ENCODE assay signal across 11 cellular contexts in the genomic region with DNA sequence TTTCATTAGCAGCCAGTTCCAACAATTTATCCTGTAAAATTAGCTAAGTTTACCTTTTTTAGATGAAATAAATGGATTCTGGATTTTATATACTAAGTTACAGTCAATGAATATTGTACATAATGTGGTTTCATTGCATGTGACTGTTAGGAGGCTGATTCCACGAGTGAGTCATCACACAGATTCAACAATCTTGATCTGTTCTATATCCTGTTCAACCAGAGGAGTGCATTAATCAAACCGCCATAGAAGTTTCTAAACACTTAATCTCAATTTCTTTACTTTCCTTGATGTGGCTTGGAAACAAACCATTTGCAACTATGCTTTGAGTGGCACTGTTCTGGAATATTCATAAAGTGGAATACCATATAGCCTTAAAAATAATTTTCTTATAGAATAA. TPM values are rescaled to one million over a fixed set of nuclear protein-coding genes. Genes with fewer than 3 reads are reported as not detected.
A peak's percentile ranks its signal among the peaks of the same experiment; 100 is the strongest.
DNase-seq lines count a peak whose midpoint lies in the region; ATAC-seq and TF ChIP-seq lines count a peak whose summit lies in the region.
"Had no signal": no experiment of that assay in that cellular context is flagged by ENCODE, and none has a peak within 500 bp of the region (broad histone marks: within the 10 kb centered on the region; RNA-seq: fewer than 3 reads in every experiment).

No MANE protein-coding gene starts in this region.

- H3K9me3 Mint-ChIP-seq in activated naive CD8-positive, alpha-beta T cell treated with anti-CD3 and anti-CD28 coated beads, Interleukin-2, amount 10 ng/mL, durations not matched to agents 7 days and 5 days: no peaks in the 10 kb centered on the region
- H3K9me3 Mint-ChIP-seq in activated naive CD8-positive, alpha-beta T cell treated with anti-CD3 and anti-CD28 coated beads for 36 hours: no peaks in the 10 kb centered on the region
- H3K9me3 Mint-ChIP-seq in type B pancreatic cell: no peaks in the 10 kb centered on the region
- H3K9me3 Mint-ChIP-seq: activated naive CD4-positive, alpha-beta T cell treated with anti-CD3 and anti-CD28 coated beads, Interleukin-2, amount 50 U/mL, for 24 hours had no signal

- no peak for TF ChIP-seq CTCF in type B pancreatic cell (conservative IDR thresholded peaks at IDR 0.05)

- ATAC-seq in activated naive CD8-positive, alpha-beta T cell treated with anti-CD3 and anti-CD28 coated beads, Interleukin-2, amount 10 ng/mL, durations not matched to agents 7 days and 5 days (ENCODE audit: low read depth): peak; percentile 67
- ATAC-seq in esophagus mucosa: peak; percentile 98
- no peak for ATAC-seq in HG02763 (IDR thresholded peaks at IDR 0.05; ENCODE audit: unreplicated experiment)
- no peak for ATAC-seq in HG02973 (IDR thresholded peaks at IDR 0.05; ENCODE audit: unreplicated experiment)

- H3K27ac Mint-ChIP-seq in activated naive CD8-positive, alpha-beta T cell treated with anti-CD3 and anti-CD28 coated beads, Interleukin-2, amount 10 ng/mL, durations not matched to agents 7 days and 5 days: no peak overlapping the region
- no peak overlapping the region for H3K27ac Mint-ChIP-seq in activated naive CD8-positive, alpha-beta T cell treated with anti-CD3 and anti-CD28 coated beads for 36 hours
- H3K27ac Mint-ChIP-seq in type B pancreatic cell: peak overlapping the region; percentile 27
- H3K27ac Mint-ChIP-seq: activated naive CD4-positive, alpha-beta T cell treated with anti-CD3 and anti-CD28 coated beads, Interleukin-2, amount 50 U/mL, for 24 hours had no signal

- H3K27me3 Mint-ChIP-seq in activated naive CD8-positive, alpha-beta T cell treated with anti-CD3 and anti-CD28 coated beads, Interleukin-2, amount 10 ng/mL, durations not matched to agents 7 days and 5 days: no peaks in the 10 kb centered on the region
- H3K27me3 Mint-ChIP-seq in activated naive CD8-positive, alpha-beta T cell treated with anti-CD3 and anti-CD28 coated beads for 36 hours: no peaks in the 10 kb centered on the region
- H3K27me3 Mint-ChIP-seq in type B pancreatic cell: no peaks in the 10 kb centered on the region
- H3K27me3 Mint-ChIP-seq: activated naive CD4-positive, alpha-beta T cell treated with anti-CD3 and anti-CD28 coated beads, Interleukin-2, amount 50 U/mL, for 24 hours had no signal

- no peak overlapping the region for H3K4me3 Mint-ChIP-seq in activated naive CD8-positive, alpha-beta T cell treated with anti-CD3 and anti-CD28 coated beads, Interleukin-2, amount 10 ng/mL, durations not matched to agents 7 days and 5 days
- no peak overlapping the region for H3K4me3 Mint-ChIP-seq in activated naive CD8-positive, alpha-beta T cell treated with anti-CD3 and anti-CD28 coated beads for 36 hours
- no peak overlapping the region for H3K4me3 Mint-ChIP-seq in type B pancreatic cell
- H3K4me3 Mint-ChIP-seq: activated naive CD4-positive, alpha-beta T cell treated with anti-CD3 and anti-CD28 coated beads, Interleukin-2, amount 50 U/mL, for 24 hours had no signal

- POLR2A ChIA-PET in activated naive CD8-positive, alpha-beta T cell treated with anti-CD3 and anti-CD28 coated beads, Interleukin-2, amount 10 ng/mL, durations not matched to agents 7 days and 5 days (lab: Charles Lee): no interaction called here

- no peak for DNase-seq in activated naive CD8-positive, alpha-beta T cell treated with anti-CD3 and anti-CD28 coated beads, Interleukin-2, amount 10 ng/mL, durations not matched to agents 7 days and 5 days
- no peak for DNase-seq in activated naive CD8-positive, alpha-beta T cell treated with anti-CD3 and anti-CD28 coated beads for 36 hours
- DNase-seq in RKO (ENCODE audit: low spot score) (peak; percentile 51), type B pancreatic cell (ENCODE audit: extremely low spot score, unreplicated experiment) (no peak), NCI-H1092 treated with DMSO at 0.1 percent for 48 hours (lab: John Stamatoyannopoulos, UW) (no peak)
- DNase-seq: islet precursor cell, SJCRH30 had no signal

- H3K4me1 Mint-ChIP-seq in activated naive CD8-positive, alpha-beta T cell treated with anti-CD3 and anti-CD28 coated beads, Interleukin-2, amount 10 ng/mL, durations not matched to agents 7 days and 5 days: peaks cover 17% of the 10 kb centered on the region
- peaks cover 31% of the 10 kb centered on the region for H3K4me1 Mint-ChIP-seq in activated naive CD8-positive, alpha-beta T cell treated with anti-CD3 and anti-CD28 coated beads for 36 hours
- H3K4me1 Mint-ChIP-seq in type B pancreatic cell (ENCODE audit: unreplicated experiment): peaks cover 4% of the 10 kb centered on the region

- H3K36me3 Mint-ChIP-seq in activated naive CD8-positive, alpha-beta T cell treated with anti-CD3 and anti-CD28 coated beads, Interleukin-2, amount 10 ng/mL, durations not matched to agents 7 days and 5 days: peaks cover 19% of the 10 kb centered on the region
- H3K36me3 Mint-ChIP-seq in activated naive CD8-positive, alpha-beta T cell treated with anti-CD3 and anti-CD28 coated beads for 36 hours: peaks cover 20% of the 10 kb centered on the region
- peaks cover 20% of the 10 kb centered on the region for H3K36me3 Mint-ChIP-seq in type B pancreatic cell

RNA-seq across cellular contexts. Expression of gene DNAJC13, which starts 15.3 kb away (rescaled TPM):
- 10 to 100 TPM; 38.5 to 40.4 TPM for total RNA-seq in activated naive CD8-positive, alpha-beta T cell treated with anti-CD3 and anti-CD28 coated beads, Interleukin-2, amount 10 ng/mL, durations not matched to agents 7 days and 5 days
- total RNA-seq in activated naive CD8-positive, alpha-beta T cell treated with anti-CD3 and anti-CD28 coated beads for 36 hours: 10 to 100 TPM; 31.4 to 32.1 TPM
- 22.8 TPM for total RNA-seq in esophagus mucosa
- total RNA-seq in type B pancreatic cell (ENCODE audit: low replicate concordance): 30.8 and 34.0 TPM in 2 replicates

Comparison
In these comparisons a context has a peak if more than half of its experiments do, and no peak if none do; other contexts are left out.
1. ATAC-seq: peak in activated naive CD8-positive, alpha-beta T cell treated with anti-CD3 and anti-CD28 coated beads, Interleukin-2, amount 10 ng/mL, durations not matched to agents 7 days and 5 days (single experiment) and esophagus mucosa (single experiment); none in HG02763 (single experiment) and HG02973 (single experiment).